In genomic region chr12:12064596-12064995, GRCh38 we compare ENCODE assay signal across 22 cellular contexts. TPM values are rescaled to one million over a fixed set of nuclear protein-coding genes. Genes with fewer than 3 reads are reported as not detected.
DNase-seq lines count a peak whose midpoint lies in the region; ATAC-seq and TF ChIP-seq lines count a peak whose summit lies in the region.
"Had no signal": no experiment of that assay in that cellular context is flagged by ENCODE, and none has a peak within 500 bp of the region (broad histone marks: within the 10 kb centered on the region; RNA-seq: fewer than 3 reads in every experiment).

No MANE protein-coding gene starts in this region.

- no peak overlapping the region for H4K5ac ChIP-seq in H9 (ENCODE audit: insufficient read length, low read depth, low read length)

- H3K27me3 Mint-ChIP-seq in H9 (ENCODE audit: low read depth) (no peaks in the 10 kb centered on the region; the same call in 1 of the 2 replicates), endodermal cell (ENCODE audit: insufficient read depth) (no peaks in the 10 kb centered on the region), neural progenitor cell (ENCODE audit: insufficient read depth, low read depth) (peaks cover 4% of the 10 kb centered on the region)
- H3K27me3 Mint-ChIP-seq: CD4-positive, alpha-beta T cell had no signal

- H2BK20ac ChIP-seq in H9 (ENCODE audit: low read depth, low read length, poor library complexity, severe bottlenecking): no peak overlapping the region

- TF ChIP-seq CTCF in H9 (conservative IDR thresholded peaks at IDR 0.05) (no peak), endodermal cell (conservative IDR thresholded peaks at IDR 0.05) (no peak), neural progenitor cell (IDR thresholded peaks at IDR 0.05) (no peak)

- no peaks in the 10 kb centered on the region; a peak in 1 of 5 replicates for H3K9me3 Mint-ChIP-seq in H9
- H3K9me3 Mint-ChIP-seq in endodermal cell: no peaks in the 10 kb centered on the region
- no peaks in the 10 kb centered on the region for H3K9me3 Mint-ChIP-seq in neural progenitor cell
- H3K9me3 Mint-ChIP-seq: CD4-positive, alpha-beta T cell; CD8-positive, alpha-beta memory T cell had no signal

- no peaks in the 10 kb centered on the region for H3K27me3 ChIP-seq in H9 (ENCODE audit: insufficient read depth, low read length)
- H3K27me3 ChIP-seq in endodermal cell (ENCODE audit: control insufficient read depth, insufficient read depth, low read length, poor library complexity, severe bottlenecking): no peaks in the 10 kb centered on the region
- no peaks in the 10 kb centered on the region for H3K27me3 ChIP-seq in neural progenitor cell
- H3K27me3 ChIP-seq: BE2C; BLaER1 treated with 17β-estradiol and CSF1 and Interleukin-3, amounts not matched to agents 10 nM and 100 nM had no signal

- no peaks in the 10 kb centered on the region for H4K20me1 ChIP-seq in H9 (ENCODE audit: control insufficient read depth, insufficient read depth, insufficient read length)
- no peaks in the 10 kb centered on the region for H4K20me1 ChIP-seq in neural progenitor cell (ENCODE audit: low read depth)
- H4K20me1 ChIP-seq: BLaER1 treated with 17β-estradiol and CSF1 and Interleukin-3, amounts not matched to agents 10 nM and 100 nM had no signal

- no peaks in the 10 kb centered on the region for H3K23me2 ChIP-seq in H9 (ENCODE audit: insufficient read length, low read depth, low read length, poor library complexity, severe bottlenecking)

- no peak overlapping the region for H2BK5ac ChIP-seq in H9 (ENCODE audit: insufficient read length, low read length)

- H2BK12ac ChIP-seq in H9 (ENCODE audit: insufficient read length, low read depth, low read length): peak overlapping the region; percentile 57

- H4K91ac ChIP-seq in H9 (ENCODE audit: insufficient read length, low read depth, low read length): no peak overlapping the region

- no peak overlapping the region for H2AFZ ChIP-seq in H9 (ENCODE audit: low read length)
- no peak overlapping the region for H2AFZ ChIP-seq in neural progenitor cell (replicated peaks)
- H2AFZ ChIP-seq: GM23248 had no signal

- no peak overlapping the region for H3K4me2 ChIP-seq in H9 (ENCODE audit: insufficient read depth, insufficient read length, low read length)
- H3K4me2 ChIP-seq in neural progenitor cell: no peak overlapping the region
- H3K4me2 ChIP-seq: A549; BLaER1 treated with 17β-estradiol and CSF1 and Interleukin-3, amounts not matched to agents 10 nM and 100 nM had no signal

- no CpG with 5 or more reads among the region's 4 CpGs for WGBS in H9 (ENCODE audit: extremely low coverage, insufficient read length, low lambda C conversion rate)
- 52 to 67% methylated on average over 1 to 4 of the region's 4 CpGs for WGBS in endodermal cell (ENCODE audit: insufficient coverage in 1 of 2, insufficient read length in 1 of 2), 2 experiments

- H3K4me1 ChIP-seq in H9 (ENCODE audit: insufficient read depth, low read length): no peaks in the 10 kb centered on the region; the same call in 1 of the 2 replicates
- peaks cover 4% of the 10 kb centered on the region for H3K4me1 ChIP-seq in endodermal cell (ENCODE audit: control insufficient read depth, insufficient read depth, low read length)
- H3K4me1 ChIP-seq in neural progenitor cell: no peaks in the 10 kb centered on the region
- H3K4me1 ChIP-seq: A549, BE2C had no signal

- no peak overlapping the region for H3K23ac ChIP-seq in H9 (ENCODE audit: insufficient read length, low read depth, low read length)

- H3K36me3 ChIP-seq in endodermal cell (ENCODE audit: control insufficient read depth, insufficient read depth, low read length) (no peaks in the 10 kb centered on the region), neural progenitor cell (no peaks in the 10 kb centered on the region)
- H3K36me3 ChIP-seq: BE2C; BLaER1 treated with 17β-estradiol and CSF1 and Interleukin-3, amounts not matched to agents 10 nM and 100 nM had no signal

- no peaks in the 10 kb centered on the region for H3K79me1 ChIP-seq in H9 (ENCODE audit: insufficient read depth, low read depth, low read length, poor library complexity, severe bottlenecking)

- no peak overlapping the region for H3K18ac ChIP-seq in H9 (ENCODE audit: insufficient read length, low read depth, low read length)

- H3F3A ChIP-seq in neural progenitor cell (ENCODE audit: low read depth): no peaks in the 10 kb centered on the region

- no peak overlapping the region for H3K4me3 ChIP-seq in endodermal cell (ENCODE audit: low read length)
- no peak overlapping the region for H3K4me3 ChIP-seq in neural progenitor cell
- H3K4me3 ChIP-seq: A549; BLaER1 treated with 17β-estradiol and CSF1 and Interleukin-3, amounts not matched to agents 10 nM and 100 nM; GM12878; GM23248 had no signal

- no peak for ATAC-seq in HG02870 (IDR thresholded peaks at IDR 0.05; ENCODE audit: unreplicated experiment)
- ATAC-seq: A549, GM12878 had no signal

- H3K9ac ChIP-seq in H9 (ENCODE audit: extremely low read depth, insufficient read length, low read length) (no peak overlapping the region), endodermal cell (ENCODE audit: extremely low read depth, low read length, poor library complexity, severe bottlenecking) (no peak overlapping the region), neural progenitor cell (no peak overlapping the region)
- H3K9ac ChIP-seq: BLaER1 treated with 17β-estradiol and CSF1 and Interleukin-3, amounts not matched to agents 10 nM and 100 nM; GM23248 had no signal

- no peak overlapping the region for H3T11ph ChIP-seq in H9 (ENCODE audit: low read length)

- no peak overlapping the region for H3K56ac ChIP-seq in H9 (ENCODE audit: insufficient read length, low read depth, low read length)

- H4K8ac ChIP-seq in H9 (replicated peaks; ENCODE audit: insufficient read length, low read depth, low read length): no peak overlapping the region

- no peak overlapping the region for H3K4ac ChIP-seq in H9 (ENCODE audit: low read depth, low read length)

- H3K9me3 ChIP-seq in H9 (ENCODE audit: control insufficient read depth, low read depth, low read length) (no peaks in the 10 kb centered on the region), endodermal cell (ENCODE audit: control insufficient read depth, low read length) (no peaks in the 10 kb centered on the region), neural progenitor cell (ENCODE audit: low read depth) (no peaks in the 10 kb centered on the region)
- H3K9me3 ChIP-seq: A549; BE2C; BLaER1 treated with 17β-estradiol and CSF1 and Interleukin-3, amounts not matched to agents 10 nM and 100 nM had no signal

- DNase-seq in H9 (peak; percentile 17), endodermal cell (peak; percentile 59), neural progenitor cell (ENCODE audit: low spot score) (no peak), middle frontal gyrus (ENCODE audit: extremely low spot score, low spot score) (no peak), NCI-H2081 treated with DMSO at 0.1 percent for 48 hours (lab: John Stamatoyannopoulos, UW) (no peak)
- DNase-seq: 8988T; ACHN; AML-193; BE2C; CD4-positive, alpha-beta T cell; CD8-positive, alpha-beta memory T cell; DMS 273 treated with DMSO at 0.1 percent for 48 hours; DMS79; EL; GDM1; GM23248; HCEC 1CT had no signal

- H2BK15ac ChIP-seq in H9 (ENCODE audit: low read depth, low read length): no peak overlapping the region

- H3K4me3 Mint-ChIP-seq in H9: no peak overlapping the region
- no peak overlapping the region for H3K4me3 Mint-ChIP-seq in endodermal cell
- no peak overlapping the region for H3K4me3 Mint-ChIP-seq in neural progenitor cell
- H3K4me3 Mint-ChIP-seq: CD14-positive monocyte; CD4-positive, alpha-beta T cell; CD8-positive, alpha-beta memory T cell had no signal

- no peak overlapping the region for H3K27ac ChIP-seq in H9 (ENCODE audit: insufficient read length, low read depth, low read length)
- H3K27ac ChIP-seq in endodermal cell (ENCODE audit: low read depth, low read length): no peak overlapping the region
- H3K27ac ChIP-seq in neural progenitor cell: no peak overlapping the region
- H3K27ac ChIP-seq: A549; BLaER1 treated with 17β-estradiol and CSF1 and Interleukin-3, amounts not matched to agents 10 nM and 100 nM; GM23248 had no signal

- no peak overlapping the region for H3K14ac ChIP-seq in H9 (ENCODE audit: insufficient read depth, low read length)

- no peak overlapping the region for H2BK120ac ChIP-seq in H9 (ENCODE audit: low read depth, low read length, poor library complexity, severe bottlenecking)

- H3K79me2 ChIP-seq in H9 (ENCODE audit: insufficient read depth, low read length) (no peaks in the 10 kb centered on the region), neural progenitor cell (ENCODE audit: low read depth) (no peaks in the 10 kb centered on the region)

- peak overlapping the region; percentile 83 for H2AK5ac ChIP-seq in H9 (ENCODE audit: insufficient read length, low read length)

- no peak overlapping the region for H3K27ac Mint-ChIP-seq in H9
- peak overlapping the region; percentile 91 for H3K27ac Mint-ChIP-seq in endodermal cell
- H3K27ac Mint-ChIP-seq in neural progenitor cell: peak overlapping the region; percentile 18
- H3K27ac Mint-ChIP-seq: CD4-positive, alpha-beta T cell; CD8-positive, alpha-beta memory T cell had no signal

- H3K4me1 Mint-ChIP-seq in H9 (peaks cover 32 to 34% of the 10 kb centered on the region in 2 experiments), endodermal cell (peaks cover 57% of the 10 kb centered on the region), neural progenitor cell (peaks cover 2% of the 10 kb centered on the region)
- H3K4me1 Mint-ChIP-seq: CD8-positive, alpha-beta memory T cell had no signal

- H3K36me3 Mint-ChIP-seq in H9 (ENCODE audit: insufficient read depth in 1 of 3, low read depth in 3 of 3) (no peaks in the 10 kb centered on the region), endodermal cell (ENCODE audit: low read depth) (peaks cover 4% of the 10 kb centered on the region), neural progenitor cell (no peaks in the 10 kb centered on the region)
- H3K36me3 Mint-ChIP-seq: CD14-positive monocyte; CD8-positive, alpha-beta memory T cell had no signal

RNA-seq across cellular contexts. Expression of gene BCL2L14, which starts 6.1 kb away (rescaled TPM):
- total RNA-seq in H9 (2021): 0.28 and 0.42 TPM in 2 replicates
- total RNA-seq in endodermal cell: 10 to 100 TPM in 1 of 2 donors, 1 to 10 TPM in 1; 4.4 to 10.5 TPM
- 0.39 TPM for polyA plus RNA-seq in endodermal cell (2013, experiment 1 of 2)
- polyA plus RNA-seq in endodermal cell (2013, experiment 2 of 2): 0.33 TPM
- not detected in 2 replicates for total RNA-seq in neural progenitor cell (ENCODE audit: low replicate concordance)
- total RNA-seq: GM23248 had no signal
- polyA plus RNA-seq: CD14-positive monocyte; CD8-positive, alpha-beta memory T cell; GM23248 had no signal

Comparison
In these comparisons a context has a peak if more than half of its experiments do, and no peak if none do; other contexts are left out.
1. DNase-seq: peak in H9 (single experiment) and endodermal cell (single experiment); none in neural progenitor cell (single experiment), middle frontal gyrus (single experiment) and NCI-H2081 treated with DMSO at 0.1 percent for 48 hours (single experiment).
2. H3K27ac Mint-ChIP-seq: peak in endodermal cell (single experiment) and neural progenitor cell (single experiment); none in H9 (0 of 3).